In the genomic region with DNA sequence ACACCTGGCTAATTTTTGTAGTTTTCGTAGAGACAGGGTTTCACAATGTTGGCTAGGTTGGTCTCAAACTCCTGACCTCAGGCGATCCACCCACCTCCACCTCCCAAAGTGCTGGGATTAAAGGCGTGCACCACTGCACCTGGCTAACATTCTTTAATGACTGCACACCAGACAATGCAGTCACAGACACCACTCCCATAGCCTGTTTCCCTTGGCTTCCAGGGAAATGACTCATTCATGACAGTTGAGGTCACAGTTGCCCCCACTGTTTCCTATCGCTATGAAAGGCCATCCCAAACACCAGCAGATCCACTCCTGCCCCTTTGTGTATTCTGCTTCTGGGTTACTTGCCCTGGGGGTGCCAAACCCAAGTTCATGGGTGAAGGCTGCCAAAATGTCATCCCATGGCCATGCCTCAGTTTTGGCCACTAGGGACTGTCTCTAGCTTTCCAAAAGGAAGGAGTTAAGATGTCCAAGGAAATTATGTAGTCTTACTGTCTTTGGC, we compare ENCODE assay signal across 1 cellular context.
TF ChIP-seq lines count a peak whose summit lies in the region.

No MANE protein-coding gene starts in this region.

TF ChIP-seq in WTC11, 78 proteins besides CTCF, POLR2A, EP300 and RAD21 (continued from another document):
- TF ChIP-seq, protein P1, sequence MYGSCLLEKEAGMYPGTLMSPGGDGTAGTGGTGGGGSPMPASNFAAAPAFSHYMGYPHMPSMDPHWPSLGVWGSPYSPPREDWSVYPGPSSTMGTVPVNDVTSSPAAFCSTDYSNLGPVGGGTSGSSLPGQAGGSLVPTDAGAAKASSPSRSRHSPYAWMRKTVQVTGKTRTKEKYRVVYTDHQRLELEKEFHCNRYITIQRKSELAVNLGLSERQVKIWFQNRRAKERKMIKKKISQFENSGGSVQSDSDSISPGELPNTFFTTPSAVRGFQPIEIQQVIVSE (CRISPR knock-in tag; IDR thresholded peaks at IDR 0.05; ENCODE audit: borderline replicate concordance), result no peak
- TF ChIP-seq ZNF263 (CRISPR knock-in tag; IDR thresholded peaks at IDR 0.05; ENCODE audit: low read depth) (no peak), GABPB1 (CRISPR knock-in tag; IDR thresholded peaks at IDR 0.05) (no peak)
- TF ChIP-seq, protein P2, sequence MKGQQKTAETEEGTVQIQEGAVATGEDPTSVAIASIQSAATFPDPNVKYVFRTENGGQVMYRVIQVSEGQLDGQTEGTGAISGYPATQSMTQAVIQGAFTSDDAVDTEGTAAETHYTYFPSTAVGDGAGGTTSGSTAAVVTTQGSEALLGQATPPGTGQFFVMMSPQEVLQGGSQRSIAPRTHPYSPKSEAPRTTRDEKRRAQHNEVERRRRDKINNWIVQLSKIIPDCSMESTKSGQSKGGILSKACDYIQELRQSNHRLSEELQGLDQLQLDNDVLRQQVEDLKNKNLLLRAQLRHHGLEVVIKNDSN (CRISPR knock-in tag; IDR thresholded peaks at IDR 0.05), result no peak
